ENCODE assay signal across 8 cellular contexts in genomic region chr6:141552463-141552862, GRCh38.
A peak's percentile ranks its signal among the peaks of the same experiment; 100 is the strongest.
DNase-seq lines count a peak whose midpoint lies in the region; ATAC-seq, FAIRE-seq and TF ChIP-seq lines count a peak whose summit lies in the region.

No MANE protein-coding gene starts in this region.

- H3K27ac ChIP-seq in A549: peak overlapping the region; percentile 60 to 76
- H3K27ac ChIP-seq in dorsolateral prefrontal cortex: no peak overlapping the region

- CTCF ChIA-PET in A549 (lab: Yijun Ruan, JAX): interaction anchor here (0.7 kb wide), 1 partner anchor 13 kb away, joined by 3 read pairs; no protein-coding TSS in a partner anchor

- no peak; a peak in 1 of 5 replicates for TF ChIP-seq RAD21 in A549 (conservative IDR thresholded peaks at IDR 0.05 in 1 of 2, IDR thresholded peaks at IDR 0.05 in 1 of 2)

- no peaks in the 10 kb centered on the region for H3K27me3 ChIP-seq in dorsolateral prefrontal cortex

- ATAC-seq in A549: peak; percentile 77 to 83
- peak; percentile 73 for ATAC-seq in GM19351 (IDR thresholded peaks at IDR 0.05; ENCODE audit: unreplicated experiment)
- ATAC-seq in HG03342 (IDR thresholded peaks at IDR 0.05; ENCODE audit: unreplicated experiment): peak; percentile 89
- no peak for ATAC-seq in GM19455 (IDR thresholded peaks at IDR 0.05; ENCODE audit: unreplicated experiment)

- peak; percentile 40 to 55; a peak in 2 of 5 replicates for TF ChIP-seq EP300 in A549 (IDR thresholded peaks at IDR 0.05)

- no peak for TF ChIP-seq CTCF in A549 (IDR thresholded peaks at IDR 0.05)
- no peak for TF ChIP-seq CTCF in dorsolateral prefrontal cortex (IDR thresholded peaks at IDR 0.05 in 54 of 56, conservative IDR thresholded peaks at IDR 0.05 in 2 of 56; ENCODE audit: low read depth in 1 of 56, partially characterized antibody in 56 of 56)

- POLR2A ChIA-PET in A549 (lab: Yijun Ruan, JAX): no interaction called here

- H3K4me1 ChIP-seq in A549: peaks cover 13% of the 10 kb centered on the region

- peak overlapping the region; percentile 51 for H3K4me2 ChIP-seq in A549

- intact Hi-C loops in dorsolateral prefrontal cortex (cut with DNase I): no loop called here

- H3K4me3 ChIP-seq in A549: no peak overlapping the region
- H3K4me3 ChIP-seq in dorsolateral prefrontal cortex: no peak overlapping the region

- FAIRE-seq in A549 (lab: Jason Lieb, UNC): no peak

- TF ChIP-seq POLR2A in A549 (IDR thresholded peaks at IDR 0.05; ENCODE audit: low read length): no peak

- H3K9me3 ChIP-seq in A549: peaks cover 17% of the 10 kb centered on the region; the same call in 2 of the 3 replicates

- DNase-seq in A549 (ENCODE audit: low read depth in 1 of 2, low spot score in 1 of 2) (peak; percentile 38 to 86), NCI-H526 treated with DMSO at 0.1 percent for 48 hours (lab: John Stamatoyannopoulos, UW) (peak; percentile 87), iris pigment epithelial cell (ENCODE audit: low read depth) (peak; percentile 97), dorsolateral prefrontal cortex (no peak), cerebellar nuclear complex (lab: John Stamatoyannopoulos, UW) (no peak)

- 0% methylated on average over 1 of the region's 1 CpG for WGBS in A549 (ENCODE audit: missing lambda C conversion rate)

TF ChIP-seq in A549, 52 proteins besides CTCF, POLR2A, EP300 and RAD21 (continues in another document):
- TF ChIP-seq RNF2 (IDR thresholded peaks at IDR 0.05; ENCODE audit: borderline replicate concordance, low read depth) (no peak), CBX8 (IDR thresholded peaks at IDR 0.05) (no peak), NPAS2 (CRISPR knock-in tag; IDR thresholded peaks at IDR 0.05; ENCODE audit: borderline replicate concordance) (no peak), HOXB5 (CRISPR knock-in tag; IDR thresholded peaks at IDR 0.05) (no peak), CEBPB (IDR thresholded peaks at IDR 0.05) (peak; percentile 27 to 55; a peak in 2 of 4 replicates), ELK1 (IDR thresholded peaks at IDR 0.05; ENCODE audit: low read depth, low read length) (no peak), TFCP2L1 (CRISPR knock-in tag; IDR thresholded peaks at IDR 0.05) (no peak), MAZ (IDR thresholded peaks at IDR 0.05; ENCODE audit: borderline replicate concordance, low read depth, low read length) (no peak), MAFK (IDR thresholded peaks at IDR 0.05; ENCODE audit: partially characterized antibody) (peak; percentile 4), KDM5A (IDR thresholded peaks at IDR 0.05) (no peak), EHMT2 (IDR thresholded peaks at IDR 0.05; ENCODE audit: low read depth) (no peak), SMC3 (IDR thresholded peaks at IDR 0.05) (peak; percentile 30; the same call in 1 of the 3 replicates), RFX5 (IDR thresholded peaks at IDR 0.05) (no peak), GATA3 (IDR thresholded peaks at IDR 0.05; ENCODE audit: borderline replicate concordance) (peak; percentile 79), CHD2 (IDR thresholded peaks at IDR 0.05; ENCODE audit: low read length, partially characterized antibody) (no peak), JUNB (IDR thresholded peaks at IDR 0.05) (peak; percentile 86), FOSL2 (IDR thresholded peaks at IDR 0.05) (peak; percentile 63), FOSL2 (CRISPR knock-in tag; IDR thresholded peaks at IDR 0.05) (peak; percentile 85), PHF8 (IDR thresholded peaks at IDR 0.05; ENCODE audit: borderline replicate concordance, low read depth) (no peak), FOSB (CRISPR knock-in tag; IDR thresholded peaks at IDR 0.05) (no peak), SREBF2 (IDR thresholded peaks at IDR 0.05) (no peak), ZC3H11A (IDR thresholded peaks at IDR 0.05) (no peak), FOXS1 (CRISPR knock-in tag; IDR thresholded peaks at IDR 0.05) (peak; percentile 77; the same call in 1 of the 2 replicates), BHLHE40 (IDR thresholded peaks at IDR 0.05; ENCODE audit: low read depth, low read length) (no peak), HDAC2 (IDR thresholded peaks at IDR 0.05) (no peak), CHD4 (IDR thresholded peaks at IDR 0.05; ENCODE audit: borderline replicate concordance) (no peak), KDM1A (IDR thresholded peaks at IDR 0.05; ENCODE audit: low read depth) (no peak), EHF (CRISPR knock-in tag; IDR thresholded peaks at IDR 0.05) (no peak), ATOH8 (CRISPR knock-in tag; IDR thresholded peaks at IDR 0.05; ENCODE audit: low read depth) (no peak), ESRRA (IDR thresholded peaks at IDR 0.05; ENCODE audit: borderline replicate concordance, low read length) (no peak), MYC (IDR thresholded peaks at IDR 0.05; ENCODE audit: borderline replicate concordance, low read length) (no peak), JUN (IDR thresholded peaks at IDR 0.05) (peak; percentile 23 to 75; a peak in 2 of 5 replicates)
- TF ChIP-seq, protein P1, sequence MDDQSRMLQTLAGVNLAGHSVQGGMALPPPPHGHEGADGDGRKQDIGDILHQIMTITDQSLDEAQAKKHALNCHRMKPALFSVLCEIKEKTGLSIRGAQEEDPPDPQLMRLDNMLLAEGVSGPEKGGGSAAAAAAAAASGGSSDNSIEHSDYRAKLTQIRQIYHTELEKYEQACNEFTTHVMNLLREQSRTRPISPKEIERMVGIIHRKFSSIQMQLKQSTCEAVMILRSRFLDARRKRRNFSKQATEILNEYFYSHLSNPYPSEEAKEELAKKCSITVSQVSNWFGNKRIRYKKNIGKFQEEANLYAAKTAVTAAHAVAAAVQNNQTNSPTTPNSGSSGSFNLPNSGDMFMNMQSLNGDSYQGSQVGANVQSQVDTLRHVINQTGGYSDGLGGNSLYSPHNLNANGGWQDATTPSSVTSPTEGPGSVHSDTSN (IDR thresholded peaks at IDR 0.05): no peak
- TF ChIP-seq, protein P2, sequence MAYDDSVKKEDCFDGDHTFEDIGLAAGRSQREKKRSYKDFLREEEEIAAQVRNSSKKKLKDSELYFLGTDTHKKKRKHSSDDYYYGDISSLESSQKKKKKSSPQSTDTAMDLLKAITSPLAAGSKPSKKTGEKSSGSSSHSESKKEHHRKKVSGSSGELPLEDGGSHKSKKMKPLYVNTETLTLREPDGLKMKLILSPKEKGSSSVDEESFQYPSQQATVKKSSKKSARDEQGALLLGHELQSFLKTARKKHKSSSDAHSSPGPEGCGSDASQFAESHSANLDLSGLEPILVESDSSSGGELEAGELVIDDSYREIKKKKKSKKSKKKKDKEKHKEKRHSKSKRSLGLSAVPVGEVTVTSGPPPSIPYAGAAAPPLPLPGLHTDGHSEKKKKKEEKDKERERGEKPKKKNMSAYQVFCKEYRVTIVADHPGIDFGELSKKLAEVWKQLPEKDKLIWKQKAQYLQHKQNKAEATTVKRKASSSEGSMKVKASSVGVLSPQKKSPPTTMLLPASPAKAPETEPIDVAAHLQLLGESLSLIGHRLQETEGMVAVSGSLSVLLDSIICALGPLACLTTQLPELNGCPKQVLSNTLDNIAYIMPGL (CRISPR knock-in tag; IDR thresholded peaks at IDR 0.05; ENCODE audit: borderline replicate concordance): no peak
- TF ChIP-seq, protein P3, sequence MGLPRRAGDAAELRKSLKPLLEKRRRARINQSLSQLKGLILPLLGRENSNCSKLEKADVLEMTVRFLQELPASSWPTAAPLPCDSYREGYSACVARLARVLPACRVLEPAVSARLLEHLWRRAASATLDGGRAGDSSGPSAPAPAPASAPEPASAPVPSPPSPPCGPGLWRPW (IDR thresholded peaks at IDR 0.05): peak; percentile 30; the same call in 1 of the 2 replicates
- TF ChIP-seq, protein P4, sequence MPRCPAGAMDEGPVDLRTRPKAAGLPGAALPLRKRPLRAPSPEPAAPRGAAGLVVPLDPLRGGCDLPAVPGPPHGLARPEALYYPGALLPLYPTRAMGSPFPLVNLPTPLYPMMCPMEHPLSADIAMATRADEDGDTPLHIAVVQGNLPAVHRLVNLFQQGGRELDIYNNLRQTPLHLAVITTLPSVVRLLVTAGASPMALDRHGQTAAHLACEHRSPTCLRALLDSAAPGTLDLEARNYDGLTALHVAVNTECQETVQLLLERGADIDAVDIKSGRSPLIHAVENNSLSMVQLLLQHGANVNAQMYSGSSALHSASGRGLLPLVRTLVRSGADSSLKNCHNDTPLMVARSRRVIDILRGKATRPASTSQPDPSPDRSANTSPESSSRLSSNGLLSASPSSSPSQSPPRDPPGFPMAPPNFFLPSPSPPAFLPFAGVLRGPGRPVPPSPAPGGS (IDR thresholded peaks at IDR 0.05): no peak
- TF ChIP-seq, protein P5, sequence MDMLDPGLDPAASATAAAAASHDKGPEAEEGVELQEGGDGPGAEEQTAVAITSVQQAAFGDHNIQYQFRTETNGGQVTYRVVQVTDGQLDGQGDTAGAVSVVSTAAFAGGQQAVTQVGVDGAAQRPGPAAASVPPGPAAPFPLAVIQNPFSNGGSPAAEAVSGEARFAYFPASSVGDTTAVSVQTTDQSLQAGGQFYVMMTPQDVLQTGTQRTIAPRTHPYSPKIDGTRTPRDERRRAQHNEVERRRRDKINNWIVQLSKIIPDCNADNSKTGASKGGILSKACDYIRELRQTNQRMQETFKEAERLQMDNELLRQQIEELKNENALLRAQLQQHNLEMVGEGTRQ (IDR thresholded peaks at IDR 0.05): no peak
- TF ChIP-seq, protein P6, sequence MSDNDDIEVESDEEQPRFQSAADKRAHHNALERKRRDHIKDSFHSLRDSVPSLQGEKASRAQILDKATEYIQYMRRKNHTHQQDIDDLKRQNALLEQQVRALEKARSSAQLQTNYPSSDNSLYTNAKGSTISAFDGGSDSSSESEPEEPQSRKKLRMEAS (IDR thresholded peaks at IDR 0.05): peak; percentile 27; the same call in 1 of the 2 replicates

Comparison
In these comparisons a context has a peak if more than half of its experiments do, and no peak if none do; other contexts are left out.
1. DNase-seq: peak in A549 (2 of 2), NCI-H526 treated with DMSO at 0.1 percent for 48 hours (single experiment) and iris pigment epithelial cell (single experiment); none in dorsolateral prefrontal cortex (0 of 10) and cerebellar nuclear complex (0 of 2).
2. H3K27ac ChIP-seq: peak in A549 (2 of 2); none in dorsolateral prefrontal cortex (0 of 59).